2 cellular contexts compared by ENCODE assay signal in genomic region chr7:155002411-155003214, GRCh38.
A peak's percentile ranks its signal among the peaks of the same experiment; 100 is the strongest.
TF ChIP-seq lines count a peak whose summit lies in the region.

Gene PAXIP1, minus strand, starts transcription at chr7:155003124. Its CDS starts 195 bp downstream, at chr7:155002929.

TF ChIP-seq in WTC11, 78 proteins besides CTCF, POLR2A, EP300 and RAD21 (continued from another document):
- 0 out of 2 replicates have a peak, but pooled peaks have one; percentile 20 for TF ChIP-seq FOXP4 (CRISPR knock-in tag; IDR thresholded peaks at IDR 0.05)
- TF ChIP-seq KAT7 (CRISPR knock-in tag; IDR thresholded peaks at IDR 0.05; ENCODE audit: borderline replicate concordance) = no peak
TF ChIP-seq in WTC11: peak in this region for 1.

TF ChIP-seq in liver, 16 proteins besides CTCF, POLR2A, EP300 and RAD21 (continued from another document):
- TF ChIP-seq ZBTB33 (IDR thresholded peaks at IDR 0.05) (no peak), MAX (IDR thresholded peaks at IDR 0.05) (no peak), HNF4G (IDR thresholded peaks at IDR 0.05) (no peak)
